21 cellular contexts compared by ENCODE assay signal in the genomic region with DNA sequence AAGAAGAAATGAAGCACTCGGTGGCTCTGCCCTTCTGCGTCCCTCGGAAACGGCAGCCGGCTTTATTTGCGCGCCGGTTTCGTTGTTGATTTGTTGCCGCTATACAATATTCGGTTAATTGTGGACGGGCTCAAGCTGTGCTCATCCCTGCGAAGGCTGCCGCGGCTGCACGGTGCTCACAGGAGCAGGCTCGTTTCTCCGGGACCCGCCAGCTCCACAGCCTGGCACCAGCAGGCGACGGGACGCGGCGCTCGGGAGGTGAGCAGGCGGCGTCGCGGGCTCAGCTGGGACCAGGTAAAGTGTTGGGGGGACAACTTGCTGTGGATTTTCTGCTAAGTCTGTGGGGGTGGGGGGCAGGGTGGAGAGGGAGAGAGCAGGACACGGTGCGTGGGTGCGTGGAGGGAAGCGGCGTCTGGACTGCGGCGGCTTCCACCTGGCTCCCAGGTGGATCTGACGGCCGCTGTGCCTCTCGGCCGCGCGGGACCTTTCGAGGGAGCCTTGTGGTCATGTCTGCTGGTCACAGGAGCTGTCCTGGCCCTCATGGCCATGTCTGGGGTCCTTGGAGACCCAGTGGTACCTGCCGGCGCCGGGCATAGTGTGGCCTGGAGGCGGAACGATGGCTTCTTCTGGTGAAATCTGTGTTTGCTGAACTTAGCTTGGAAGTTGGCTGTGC.
DNase-seq lines count a peak whose midpoint lies in the region; ATAC-seq and TF ChIP-seq lines count a peak whose summit lies in the region.
"Had no signal": no experiment of that assay in that cellular context is flagged by ENCODE, and none has a peak within 500 bp of the region (broad histone marks: within the 10 kb centered on the region; RNA-seq: fewer than 3 reads in every experiment).

No MANE protein-coding gene starts in this region.

- peaks cover 74% of the 10 kb centered on the region for H3K27me3 ChIP-seq in HAP-1 (ENCODE audit: low read depth)
- no peaks in the 10 kb centered on the region for H3K27me3 ChIP-seq in parathyroid adenoma (ENCODE audit: control insufficient read depth, insufficient read depth, low read length)

- no peaks in the 10 kb centered on the region for H3K36me3 Mint-ChIP-seq in WTC11

- in situ Hi-C loops in HAP-1 (cut with MboI; ENCODE audit: low sequenced_read_pairs) = no loop called here

- ATAC-seq in WTC11 = peak; percentile 34; the same call in 1 of the 2 replicates
- ATAC-seq in GM21515 (IDR thresholded peaks at IDR 0.05; ENCODE audit: unreplicated experiment) = no peak
- ATAC-seq: A549, HepG2, right cardiac atrium had no signal

- H3K9me3 ChIP-seq in HAP-1 = no peaks in the 10 kb centered on the region
- no peaks in the 10 kb centered on the region for H3K9me3 ChIP-seq in parathyroid adenoma (ENCODE audit: control insufficient read depth, low read length)
- H3K9me3 ChIP-seq: A549, SJCRH30 had no signal

- H3K4me1 ChIP-seq in HAP-1 (peaks cover 18% of the 10 kb centered on the region), parathyroid adenoma (no peaks in the 10 kb centered on the region)
- H3K4me1 ChIP-seq: A549, SJCRH30 had no signal

- no peak overlapping the region for H3K9ac ChIP-seq in parathyroid adenoma

- peaks cover 19% of the 10 kb centered on the region for H3K27me3 Mint-ChIP-seq in WTC11 (ENCODE audit: low read depth)

- H3K36me3 ChIP-seq in HAP-1 (replicated peaks) (no peaks in the 10 kb centered on the region), parathyroid adenoma (ENCODE audit: control insufficient read depth, insufficient read depth, low read length) (no peaks in the 10 kb centered on the region)
- H3K36me3 ChIP-seq: SJCRH30, WERI-Rb-1 had no signal

- TF ChIP-seq CTCF in WTC11 (IDR thresholded peaks at IDR 0.05) (no peak), parathyroid adenoma (IDR thresholded peaks at IDR 0.05) (no peak)

- POLR2A ChIA-PET in WTC11 (lab: Charles Lee) = no interaction called here

- DNase-seq in NCI-H146 (lab: John Stamatoyannopoulos, UW) (peak; percentile 65), NCI-H146 treated with DMSO at 0.1 percent for 48 hours (lab: John Stamatoyannopoulos, UW; ENCODE audit: unreplicated experiment) (no peak), HAP-1 (ENCODE audit: low spot score in 2 of 2) (peak in 1 of 2 experiments; percentile 54), WTC11 (ENCODE audit: low spot score) (no peak), SW 1271 (lab: John Stamatoyannopoulos, UW) (no peak), LoVo (ENCODE audit: low spot score) (no peak)
- DNase-seq: activated CD4-positive, alpha-beta T cell treated with anti-CD3 and anti-CD28 coated beads, Interleukin-2, amount 50 U/mL, for 48 hours; activated naive CD4-positive, alpha-beta T cell; amniotic stem cell; NCI-H1694; occipital lobe; OCI-M1; right cardiac atrium; SJCRH30; stimulated activated CD4-positive, alpha-beta T cell treated with anti-CD3 and anti-CD28 coated beads, Interleukin-15, amount 100 ng/mL, for 24 hours; WERI-Rb-1 had no signal

- no peaks in the 10 kb centered on the region for H3K9me3 Mint-ChIP-seq in WTC11

- no peak overlapping the region for H3K4me3 Mint-ChIP-seq in WTC11

- H3K4me2 ChIP-seq in parathyroid adenoma (ENCODE audit: low read length) = peak overlapping the region; percentile 22
- H3K4me2 ChIP-seq: A549 had no signal

- no peak overlapping the region for H2AFZ ChIP-seq in parathyroid adenoma

- H3K4me3 ChIP-seq in HAP-1 (peak overlapping the region; percentile 16), parathyroid adenoma (ENCODE audit: low read depth, low read length) (no peak overlapping the region)
- H3K4me3 ChIP-seq: A549, lung, SJCRH30 had no signal

- H3K27ac Mint-ChIP-seq in WTC11 = no peak overlapping the region

- no peak overlapping the region for H3K27ac ChIP-seq in parathyroid adenoma
- H3K27ac ChIP-seq: A549, SJCRH30, WERI-Rb-1 had no signal

- H3K4me1 Mint-ChIP-seq in WTC11 = peaks cover 23% of the 10 kb centered on the region

- CTCF ChIA-PET in WTC11 (lab: Charles Lee) = interaction anchor here (0.6 to 4.9 kb wide), 7 partner anchors 13 to 159 kb away, joined by 3 to 32 read pairs (median 3); no protein-coding TSS in a partner anchor

- H3K79me2 ChIP-seq in parathyroid adenoma = no peaks in the 10 kb centered on the region

TF ChIP-seq in WTC11, 78 proteins besides CTCF, POLR2A, EP300 and RAD21 (continues in another document):
- no peak for TF ChIP-seq NR2C2 (CRISPR knock-in tag; IDR thresholded peaks at IDR 0.05)
- TF ChIP-seq, protein P1, sequence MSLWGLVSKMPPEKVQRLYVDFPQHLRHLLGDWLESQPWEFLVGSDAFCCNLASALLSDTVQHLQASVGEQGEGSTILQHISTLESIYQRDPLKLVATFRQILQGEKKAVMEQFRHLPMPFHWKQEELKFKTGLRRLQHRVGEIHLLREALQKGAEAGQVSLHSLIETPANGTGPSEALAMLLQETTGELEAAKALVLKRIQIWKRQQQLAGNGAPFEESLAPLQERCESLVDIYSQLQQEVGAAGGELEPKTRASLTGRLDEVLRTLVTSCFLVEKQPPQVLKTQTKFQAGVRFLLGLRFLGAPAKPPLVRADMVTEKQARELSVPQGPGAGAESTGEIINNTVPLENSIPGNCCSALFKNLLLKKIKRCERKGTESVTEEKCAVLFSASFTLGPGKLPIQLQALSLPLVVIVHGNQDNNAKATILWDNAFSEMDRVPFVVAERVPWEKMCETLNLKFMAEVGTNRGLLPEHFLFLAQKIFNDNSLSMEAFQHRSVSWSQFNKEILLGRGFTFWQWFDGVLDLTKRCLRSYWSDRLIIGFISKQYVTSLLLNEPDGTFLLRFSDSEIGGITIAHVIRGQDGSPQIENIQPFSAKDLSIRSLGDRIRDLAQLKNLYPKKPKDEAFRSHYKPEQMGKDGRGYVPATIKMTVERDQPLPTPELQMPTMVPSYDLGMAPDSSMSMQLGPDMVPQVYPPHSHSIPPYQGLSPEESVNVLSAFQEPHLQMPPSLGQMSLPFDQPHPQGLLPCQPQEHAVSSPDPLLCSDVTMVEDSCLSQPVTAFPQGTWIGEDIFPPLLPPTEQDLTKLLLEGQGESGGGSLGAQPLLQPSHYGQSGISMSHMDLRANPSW (CRISPR knock-in tag; conservative IDR thresholded peaks at IDR 0.05; ENCODE audit: low read depth) = no peak
- TF ChIP-seq, protein P2, sequence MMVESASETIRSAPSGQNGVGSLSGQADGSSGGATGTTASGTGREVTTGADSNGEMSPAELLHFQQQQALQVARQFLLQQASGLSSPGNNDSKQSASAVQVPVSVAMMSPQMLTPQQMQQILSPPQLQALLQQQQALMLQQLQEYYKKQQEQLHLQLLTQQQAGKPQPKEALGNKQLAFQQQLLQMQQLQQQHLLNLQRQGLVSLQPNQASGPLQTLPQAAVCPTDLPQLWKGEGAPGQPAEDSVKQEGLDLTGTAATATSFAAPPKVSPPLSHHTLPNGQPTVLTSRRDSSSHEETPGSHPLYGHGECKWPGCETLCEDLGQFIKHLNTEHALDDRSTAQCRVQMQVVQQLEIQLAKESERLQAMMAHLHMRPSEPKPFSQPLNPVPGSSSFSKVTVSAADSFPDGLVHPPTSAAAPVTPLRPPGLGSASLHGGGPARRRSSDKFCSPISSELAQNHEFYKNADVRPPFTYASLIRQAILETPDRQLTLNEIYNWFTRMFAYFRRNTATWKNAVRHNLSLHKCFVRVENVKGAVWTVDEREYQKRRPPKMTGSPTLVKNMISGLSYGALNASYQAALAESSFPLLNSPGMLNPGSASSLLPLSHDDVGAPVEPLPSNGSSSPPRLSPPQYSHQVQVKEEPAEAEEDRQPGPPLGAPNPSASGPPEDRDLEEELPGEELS (CRISPR knock-in tag; IDR thresholded peaks at IDR 0.05) = no peak
- TF ChIP-seq, protein P3, sequence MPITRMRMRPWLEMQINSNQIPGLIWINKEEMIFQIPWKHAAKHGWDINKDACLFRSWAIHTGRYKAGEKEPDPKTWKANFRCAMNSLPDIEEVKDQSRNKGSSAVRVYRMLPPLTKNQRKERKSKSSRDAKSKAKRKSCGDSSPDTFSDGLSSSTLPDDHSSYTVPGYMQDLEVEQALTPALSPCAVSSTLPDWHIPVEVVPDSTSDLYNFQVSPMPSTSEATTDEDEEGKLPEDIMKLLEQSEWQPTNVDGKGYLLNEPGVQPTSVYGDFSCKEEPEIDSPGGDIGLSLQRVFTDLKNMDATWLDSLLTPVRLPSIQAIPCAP (CRISPR knock-in tag; IDR thresholded peaks at IDR 0.05) = no peak
- no peak for TF ChIP-seq JAZF1 (CRISPR knock-in tag; IDR thresholded peaks at IDR 0.05)
- TF ChIP-seq, protein P4, sequence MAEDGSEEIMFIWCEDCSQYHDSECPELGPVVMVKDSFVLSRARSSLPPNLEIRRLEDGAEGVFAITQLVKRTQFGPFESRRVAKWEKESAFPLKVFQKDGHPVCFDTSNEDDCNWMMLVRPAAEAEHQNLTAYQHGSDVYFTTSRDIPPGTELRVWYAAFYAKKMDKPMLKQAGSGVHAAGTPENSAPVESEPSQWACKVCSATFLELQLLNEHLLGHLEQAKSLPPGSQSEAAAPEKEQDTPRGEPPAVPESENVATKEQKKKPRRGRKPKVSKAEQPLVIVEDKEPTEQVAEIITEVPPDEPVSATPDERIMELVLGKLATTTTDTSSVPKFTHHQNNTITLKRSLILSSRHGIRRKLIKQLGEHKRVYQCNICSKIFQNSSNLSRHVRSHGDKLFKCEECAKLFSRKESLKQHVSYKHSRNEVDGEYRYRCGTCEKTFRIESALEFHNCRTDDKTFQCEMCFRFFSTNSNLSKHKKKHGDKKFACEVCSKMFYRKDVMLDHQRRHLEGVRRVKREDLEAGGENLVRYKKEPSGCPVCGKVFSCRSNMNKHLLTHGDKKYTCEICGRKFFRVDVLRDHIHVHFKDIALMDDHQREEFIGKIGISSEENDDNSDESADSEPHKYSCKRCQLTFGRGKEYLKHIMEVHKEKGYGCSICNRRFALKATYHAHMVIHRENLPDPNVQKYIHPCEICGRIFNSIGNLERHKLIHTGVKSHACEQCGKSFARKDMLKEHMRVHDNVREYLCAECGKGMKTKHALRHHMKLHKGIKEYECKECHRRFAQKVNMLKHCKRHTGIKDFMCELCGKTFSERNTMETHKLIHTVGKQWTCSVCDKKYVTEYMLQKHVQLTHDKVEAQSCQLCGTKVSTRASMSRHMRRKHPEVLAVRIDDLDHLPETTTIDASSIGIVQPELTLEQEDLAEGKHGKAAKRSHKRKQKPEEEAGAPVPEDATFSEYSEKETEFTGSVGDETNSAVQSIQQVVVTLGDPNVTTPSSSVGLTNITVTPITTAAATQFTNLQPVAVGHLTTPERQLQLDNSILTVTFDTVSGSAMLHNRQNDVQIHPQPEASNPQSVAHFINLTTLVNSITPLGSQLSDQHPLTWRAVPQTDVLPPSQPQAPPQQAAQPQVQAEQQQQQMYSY (CRISPR knock-in tag; IDR thresholded peaks at IDR 0.05) = no peak
- no peak for TF ChIP-seq IRF2 (CRISPR knock-in tag; IDR thresholded peaks at IDR 0.05; ENCODE audit: borderline replicate concordance, low read depth)
- no peak for TF ChIP-seq ZNF396 (CRISPR knock-in tag; IDR thresholded peaks at IDR 0.05; ENCODE audit: borderline replicate concordance)
